In genomic region chr5:77987988-77988387, GRCh38 we compare ENCODE assay signal across 22 cellular contexts.
"Had no signal": no experiment of that assay in that cellular context is flagged by ENCODE, and none has a peak within 500 bp of the region (broad histone marks: within the 10 kb centered on the region; RNA-seq: fewer than 3 reads in every experiment).

No MANE protein-coding gene starts in this region.

- H3K36me3 ChIP-seq: MG63 had no signal

- FAIRE-seq: HepG2 had no signal

- DNase-seq: IMR-90, Karpas-422, KG1, MG63, NCI-H1092, NCI-H1105 treated with DMSO at 0.1 percent for 48 hours, NCI-H1417 treated with DMSO at 0.1 percent for 48 hours, NCI-H146, NCI-H1694 treated with DMSO at 0.1 percent for 48 hours, NCI-H2029, NCI-H2081 treated with DMSO at 0.1 percent for 48 hours, NCI-H2171, NCI-H226, NCI-H446, NCI-H510A, NCI-H524 treated with DMSO at 0.1 percent for 48 hours, NCI-H774, PC-3, SHP77 had no signal

- H3K4me3 ChIP-seq: MG63 had no signal

- H3K27ac ChIP-seq: RWPE1 had no signal

- H3K27me3 ChIP-seq: MG63 had no signal

- H3K9me3 ChIP-seq: MG63 had no signal

- ATAC-seq: HepG2, Panc1, PC-3 had no signal
